Comparison of ENCODE assay signal across 24 cellular contexts in genomic region chr20:61857884-61858283, GRCh38.
DNase-seq lines count a peak whose midpoint lies in the region; ATAC-seq, FAIRE-seq and TF ChIP-seq lines count a peak whose summit lies in the region.
"Had no signal": no experiment of that assay in that cellular context is flagged by ENCODE, and none has a peak within 500 bp of the region (broad histone marks: within the 10 kb centered on the region; RNA-seq: fewer than 3 reads in every experiment).

No MANE protein-coding gene starts in this region.

- no peaks in the 10 kb centered on the region for H3K9me3 ChIP-seq in HepG2 (ENCODE audit: low read length)
- H3K9me3 ChIP-seq in right lobe of liver, result no peaks in the 10 kb centered on the region
- no peaks in the 10 kb centered on the region for H3K9me3 ChIP-seq in K562 (replicated peaks; ENCODE audit: control insufficient read depth, insufficient read depth, low read depth, low read length)
- no peaks in the 10 kb centered on the region; a peak in 1 of 4 replicates for H3K9me3 ChIP-seq in H1 (ENCODE audit: insufficient read depth in 2 of 2, low read depth in 1 of 2, low read length in 1 of 2)
- peaks cover 15% of the 10 kb centered on the region for H3K9me3 ChIP-seq in trophoblast cell (ENCODE audit: insufficient read depth, low read depth, low read length)
- H3K9me3 ChIP-seq: A549; BLaER1 treated with 17β-estradiol and CSF1 and Interleukin-3, amounts not matched to agents 10 nM and 100 nM; Caco-2 had no signal

- H2BK5ac ChIP-seq in H1 (ENCODE audit: low read depth, low read length), result 0 out of 2 replicates have a peak overlapping the region, but pooled peaks have one; percentile 23
- no peak overlapping the region for H2BK5ac ChIP-seq in trophoblast cell (ENCODE audit: low read depth, low read length, poor library complexity)

- H3K14ac ChIP-seq in H1 (ENCODE audit: insufficient read length) (no peak overlapping the region), trophoblast cell (ENCODE audit: low read length) (no peak overlapping the region)

- FAIRE-seq in HepG2 (lab: Jason Lieb, UNC) (peak; percentile 68), K562 (lab: Jason Lieb, UNC) (peak; percentile 78), H1 (lab: Jason Lieb, UNC) (no peak)
- FAIRE-seq: A549, D721Med, G401.6, GM12891, GM19239 had no signal

- H4K8ac ChIP-seq in H1 (ENCODE audit: extremely low read depth, insufficient read depth, low read length), result no peak overlapping the region
- no peak overlapping the region for H4K8ac ChIP-seq in trophoblast cell (ENCODE audit: low read depth, low read length)

- TF ChIP-seq POLR2A in HepG2 (IDR thresholded peaks at IDR 0.05; ENCODE audit: insufficient read depth in 1 of 2, low read depth in 2 of 2, low read length in 2 of 2), result no peak
- no peak for TF ChIP-seq POLR2A in right lobe of liver (IDR thresholded peaks at IDR 0.05)
- TF ChIP-seq POLR2A in K562 (conservative IDR thresholded peaks at IDR 0.05), result no peak
- TF ChIP-seq POLR2A in H1 (IDR thresholded peaks at IDR 0.05; ENCODE audit: control extremely low read depth in 1 of 2, low read depth in 2 of 2, low read length in 2 of 2), result no peak

- no peak overlapping the region for H3K4me3 Mint-ChIP-seq in activated naive CD4-positive, alpha-beta T cell treated with anti-CD3 and anti-CD28 coated beads, Interleukin-2, amount 10 ng/mL, durations not matched to agents 7 days and 5 days
- H3K4me3 Mint-ChIP-seq: B cell; CD4-positive, alpha-beta T cell; CD8-positive, alpha-beta T cell had no signal

- peaks cover 8% of the 10 kb centered on the region; the same call in 1 of the 2 replicates for H3K23me2 ChIP-seq in H1 (ENCODE audit: low read depth, low read length)

- H3K9me1 ChIP-seq in K562 (ENCODE audit: control insufficient read depth, insufficient read depth, low read length), result no peaks in the 10 kb centered on the region

- H4K91ac ChIP-seq in H1 (replicated peaks; ENCODE audit: insufficient read length, low read length) (no peak overlapping the region), trophoblast cell (ENCODE audit: low read depth, low read length) (no peak overlapping the region)

- H3K4me1 ChIP-seq in HepG2 (ENCODE audit: insufficient read depth, low read length) (no peaks in the 10 kb centered on the region), right lobe of liver (no peaks in the 10 kb centered on the region), K562 (replicated peaks in 1 of 2; ENCODE audit: control insufficient read depth in 2 of 2, insufficient read depth in 2 of 2, low read length in 2 of 2) (no peaks in the 10 kb centered on the region; a peak in 1 of 5 replicates), H1 (replicated peaks in 1 of 4; ENCODE audit: control insufficient read depth in 3 of 4, insufficient read depth in 4 of 4, low read length in 3 of 4) (no peaks in the 10 kb centered on the region), trophoblast cell (ENCODE audit: control insufficient read depth in 1 of 2, insufficient read depth in 2 of 2, low read length in 2 of 2) (no peaks in the 10 kb centered on the region)
- H3K4me1 ChIP-seq: A549, Caco-2 had no signal

- POLR2A ChIA-PET in HepG2 (lab: Yijun Ruan, JAX), result no interaction called here
- POLR2A ChIA-PET in K562 (lab: Yijun Ruan, JAX), result no interaction called here
- POLR2A ChIA-PET in H1 (lab: Charles Lee; ENCODE audit: partially characterized antibody), result interaction anchor here (0.7 kb wide), 1 partner anchor 11 kb away, joined by 3 read pairs; no protein-coding TSS in a partner anchor

- H3K27me3 ChIP-seq in HepG2 (ENCODE audit: control insufficient read depth in 1 of 2, insufficient read depth in 2 of 2, low read length in 2 of 2) (peaks cover 16 to 78% of the 10 kb centered on the region in 2 experiments), right lobe of liver (no peaks in the 10 kb centered on the region), K562 (ENCODE audit: control insufficient read depth in 2 of 2, insufficient read depth in 2 of 2, low read length in 2 of 2) (peaks cover 21 to 52% of the 10 kb centered on the region in 2 experiments; a peak in 3 of 5 replicates), H1 (replicated peaks in 1 of 4; ENCODE audit: control insufficient read depth in 3 of 4, extremely low read depth in 1 of 4, insufficient read depth in 3 of 4, low read length in 3 of 4) (no peaks in the 10 kb centered on the region), trophoblast cell (ENCODE audit: insufficient read depth, low read length) (no peaks in the 10 kb centered on the region)

- no peak overlapping the region for H2BK20ac ChIP-seq in H1 (ENCODE audit: low read length)

- intact Hi-C loops in HepG2 (cut with micrococcal nuclease; ENCODE audit: unreplicated experiment), result no loop called here
- intact Hi-C loops in right lobe of liver (cut with DNase I), result no loop called here
- intact Hi-C loops in K562 (cut with micrococcal nuclease), result no loop called here

- no peak for TF ChIP-seq EP300 in HepG2 (IDR thresholded peaks at IDR 0.05; ENCODE audit: low read depth in 2 of 2, low read length in 2 of 2)
- TF ChIP-seq EP300 in HepG2 (CRISPR knock-in tag; IDR thresholded peaks at IDR 0.05; ENCODE audit: borderline replicate concordance), result no peak
- TF ChIP-seq EP300 in K562 (IDR thresholded peaks at IDR 0.05; ENCODE audit: low read length), result no peak
- TF ChIP-seq EP300 in H1 (IDR thresholded peaks at IDR 0.05; ENCODE audit: borderline replicate concordance in 1 of 2, low read depth in 2 of 2, low read length in 2 of 2), result no peak

- H3K79me2 ChIP-seq in HepG2 (ENCODE audit: insufficient read depth, low read length), result no peaks in the 10 kb centered on the region
- no peaks in the 10 kb centered on the region for H3K79me2 ChIP-seq in K562 (ENCODE audit: control insufficient read depth, insufficient read depth, low read length)
- H3K79me2 ChIP-seq in H1 (ENCODE audit: control insufficient read depth in 1 of 2, insufficient read depth in 2 of 2, low read length in 2 of 2), result no peaks in the 10 kb centered on the region
- no peaks in the 10 kb centered on the region for H3K79me2 ChIP-seq in trophoblast cell (ENCODE audit: control insufficient read depth, insufficient read depth, low read length, poor library complexity)

- DNase-seq in HepG2 (ENCODE audit: low spot score) (no peak), right lobe of liver (no peak), K562 (ENCODE audit: extremely low read depth in 1 of 4, low spot score in 3 of 4) (no peak), H1 (ENCODE audit: low read depth in 1 of 2, low spot score in 2 of 2) (no peak), trophoblast cell (no peak), SK-N-DZ (ENCODE audit: low spot score) (no peak)
- no peak for DNase-seq in activated CD4-positive, alpha-beta T cell treated with anti-CD3 and anti-CD28 coated beads for 1 hour
- no peak for DNase-seq in activated naive CD4-positive, alpha-beta T cell treated with anti-CD3 and anti-CD28 coated beads, Interleukin-2, amount 10 ng/mL, durations not matched to agents 7 days and 5 days
- DNase-seq: AML-193; Caco-2; Calu3; CD4-positive, alpha-beta T cell; CD8-positive, alpha-beta T cell; DMS79 treated with DMSO at 0.1 percent for 48 hours; GF-D8 had no signal

- H3K4me3 ChIP-seq in HepG2 (replicated peaks in 1 of 3; ENCODE audit: insufficient read depth in 1 of 3, low read depth in 2 of 3, low read length in 3 of 3), result no peak overlapping the region
- H3K4me3 ChIP-seq in right lobe of liver, result no peak overlapping the region
- no peak overlapping the region for H3K4me3 ChIP-seq in K562
- H3K4me3 ChIP-seq in H1 (ENCODE audit: extremely low read depth in 1 of 4, insufficient read depth in 2 of 4, low read depth in 3 of 4, low read length in 4 of 4), result no peak overlapping the region
- H3K4me3 ChIP-seq in trophoblast cell (ENCODE audit: low read depth, low read length), result peak overlapping the region; percentile 62
- H3K4me3 ChIP-seq: A549; BLaER1 treated with 17β-estradiol and CSF1 and Interleukin-3, amounts not matched to agents 10 nM and 100 nM had no signal

- TF ChIP-seq CTCF in HepG2 (CRISPR knock-in tag; IDR thresholded peaks at IDR 0.05), result no peak
- no peak for TF ChIP-seq CTCF in right lobe of liver (IDR thresholded peaks at IDR 0.05)
- no peak for TF ChIP-seq CTCF in K562 (IDR thresholded peaks at IDR 0.05 in 2 of 3, conservative IDR thresholded peaks at IDR 0.05 in 1 of 3; ENCODE audit: insufficient read depth in 2 of 3, low read depth in 1 of 3, low read length in 3 of 3)
- TF ChIP-seq CTCF in H1 (IDR thresholded peaks at IDR 0.05; ENCODE audit: control extremely low read depth in 1 of 3, insufficient read depth in 1 of 3, low read depth in 1 of 3, low read length in 3 of 3), result no peak

- no peak overlapping the region for H4K5ac ChIP-seq in H1 (ENCODE audit: insufficient read length, low read depth, low read length)

- H3K18ac ChIP-seq in H1 (ENCODE audit: extremely low read depth, low read length), result no peak overlapping the region
- H3K18ac ChIP-seq in trophoblast cell (ENCODE audit: low read length), result no peak overlapping the region

- no peaks in the 10 kb centered on the region; the same call in 1 of the 2 replicates for H3K79me1 ChIP-seq in H1 (ENCODE audit: low read depth, low read length)
- no peaks in the 10 kb centered on the region for H3K79me1 ChIP-seq in trophoblast cell (ENCODE audit: low read length)

- H4K20me1 ChIP-seq in HepG2 (ENCODE audit: insufficient read depth, low read length) (no peaks in the 10 kb centered on the region), K562 (replicated peaks; ENCODE audit: control insufficient read depth, insufficient read depth, low read length) (peaks cover 12% of the 10 kb centered on the region; the same call in 1 of the 2 replicates), H1 (replicated peaks in 1 of 2; ENCODE audit: control insufficient read depth in 1 of 2, insufficient read depth in 2 of 2, low read length in 2 of 2) (peaks cover 3 to 4% of the 10 kb centered on the region in 2 experiments)

- H2BK15ac ChIP-seq in H1 (ENCODE audit: low read length), result no peak overlapping the region

- H3K4me1 Mint-ChIP-seq in activated naive CD4-positive, alpha-beta T cell treated with anti-CD3 and anti-CD28 coated beads, Interleukin-2, amount 10 ng/mL, durations not matched to agents 7 days and 5 days, result peaks cover 2% of the 10 kb centered on the region
- H3K4me1 Mint-ChIP-seq: B cell had no signal

- H3K4ac ChIP-seq in H1 (replicated peaks; ENCODE audit: insufficient read length, low read depth, low read length) (no peak overlapping the region), trophoblast cell (ENCODE audit: low read depth, low read length) (no peak overlapping the region)

- ATAC-seq in HepG2 (no peak), right lobe of liver (no peak), K562 (no peak)
- ATAC-seq: A549; CD8-positive, alpha-beta T cell had no signal

- H3K36me3 ChIP-seq in HepG2 (replicated peaks in 1 of 2; ENCODE audit: control insufficient read depth in 1 of 2, insufficient read depth in 2 of 2, low read length in 2 of 2) (no peaks in the 10 kb centered on the region), right lobe of liver (no peaks in the 10 kb centered on the region), K562 (ENCODE audit: control insufficient read depth, insufficient read depth, low read length) (no peaks in the 10 kb centered on the region), H1 (ENCODE audit: control insufficient read depth in 2 of 4, insufficient read depth in 4 of 4, low read length in 3 of 4) (no peaks in the 10 kb centered on the region), trophoblast cell (ENCODE audit: control insufficient read depth in 1 of 2, insufficient read depth in 2 of 2, low read length in 2 of 2) (no peaks in the 10 kb centered on the region)
- H3K36me3 ChIP-seq: BLaER1 treated with 17β-estradiol and CSF1 and Interleukin-3, amounts not matched to agents 10 nM and 100 nM had no signal

- H3K23ac ChIP-seq in H1 (ENCODE audit: insufficient read length) (no peak overlapping the region), trophoblast cell (ENCODE audit: low read length) (peak overlapping the region; percentile 44)

- TF ChIP-seq RAD21 in HepG2 (CRISPR knock-in tag; IDR thresholded peaks at IDR 0.05) (no peak), K562 (CRISPR knock-in tag; conservative IDR thresholded peaks at IDR 0.05 in 1 of 2, IDR thresholded peaks at IDR 0.05 in 1 of 2) (no peak), H1 (IDR thresholded peaks at IDR 0.05 in 1 of 2, conservative IDR thresholded peaks at IDR 0.05 in 1 of 2; ENCODE audit: low read depth in 2 of 2, low read length in 2 of 2) (no peak)

- H3K27me3 Mint-ChIP-seq in activated naive CD4-positive, alpha-beta T cell treated with anti-CD3 and anti-CD28 coated beads, Interleukin-2, amount 10 ng/mL, durations not matched to agents 7 days and 5 days, result no peaks in the 10 kb centered on the region
- H3K27me3 Mint-ChIP-seq: CD4-positive, alpha-beta T cell had no signal

- H3K36me3 Mint-ChIP-seq in activated naive CD4-positive, alpha-beta T cell treated with anti-CD3 and anti-CD28 coated beads, Interleukin-2, amount 10 ng/mL, durations not matched to agents 7 days and 5 days, result no peaks in the 10 kb centered on the region
- H3K36me3 Mint-ChIP-seq: CD8-positive, alpha-beta T cell had no signal

- no peak overlapping the region for H2BK12ac ChIP-seq in H1 (ENCODE audit: low read depth, low read length)
- H2BK12ac ChIP-seq in trophoblast cell (ENCODE audit: low read length), result no peak overlapping the region

- H2AFZ ChIP-seq in HepG2 (ENCODE audit: low read length) (no peak overlapping the region), K562 (ENCODE audit: low read depth, low read length) (no peak overlapping the region), H1 (ENCODE audit: low read length) (no peak overlapping the region), trophoblast cell (ENCODE audit: insufficient read depth, low read length, poor library complexity) (no peak overlapping the region)

- CTCF ChIA-PET in HepG2 (lab: Yijun Ruan, JAX; ENCODE audit: low intra/inter-chr PET ratio, low total read pairs), result no interaction called here
- CTCF ChIA-PET in K562 (lab: Yijun Ruan, JAX; ENCODE audit: low intra/inter-chr PET ratio), result no interaction called here
- CTCF ChIA-PET in H1 (lab: Charles Lee; ENCODE audit: partially characterized antibody), result no interaction called here
- CTCF ChIA-PET in activated naive CD4-positive, alpha-beta T cell treated with anti-CD3 and anti-CD28 coated beads, Interleukin-2, amount 10 ng/mL, durations not matched to agents 7 days and 5 days (lab: Charles Lee), result no interaction called here

- no peak overlapping the region for H3K27ac ChIP-seq in HepG2 (ENCODE audit: extremely low read length, insufficient read depth, low read length)
- H3K27ac ChIP-seq in right lobe of liver, result no peak overlapping the region
- H3K27ac ChIP-seq in K562 (ENCODE audit: extremely low read depth, low read depth, low read length), result no peak overlapping the region; the same call in 2 of the 3 replicates
- no peak overlapping the region for H3K27ac ChIP-seq in H1 (ENCODE audit: low read depth, low read length)
- H3K27ac ChIP-seq in trophoblast cell (ENCODE audit: low read depth, low read length), result no peak overlapping the region
- H3K27ac ChIP-seq: 22Rv1; A549; BLaER1 treated with 17β-estradiol and CSF1 and Interleukin-3, amounts not matched to agents 10 nM and 100 nM; C4-2B had no signal

- no peak overlapping the region for H3K56ac ChIP-seq in H1 (replicated peaks; ENCODE audit: insufficient read length, low read depth, low read length)

- H2AK5ac ChIP-seq in H1 (ENCODE audit: low read depth, low read length) (peak overlapping the region; percentile 90; the same call in 1 of the 2 replicates), trophoblast cell (ENCODE audit: low read length) (no peak overlapping the region)

- H3K9ac ChIP-seq in HepG2 (ENCODE audit: insufficient read depth, low read depth, low read length) (no peak overlapping the region), K562 (ENCODE audit: insufficient read depth in 1 of 2, low read depth in 2 of 2, low read length in 2 of 2) (no peak overlapping the region), H1 (replicated peaks in 1 of 4; ENCODE audit: extremely low read depth in 1 of 4, low read depth in 3 of 4, low read length in 3 of 4) (no peak overlapping the region), trophoblast cell (ENCODE audit: low read length) (no peak overlapping the region)
- H3K9ac ChIP-seq: BLaER1 treated with 17β-estradiol and CSF1 and Interleukin-3, amounts not matched to agents 10 nM and 100 nM had no signal

- BruUV-seq in HepG2 (replicated peaks; lab: Mats Ljungman, UMichigan) (no TSS peak), K562 (replicated peaks; lab: Mats Ljungman, UMichigan) (no TSS peak)

- H3K27ac Mint-ChIP-seq in activated naive CD4-positive, alpha-beta T cell treated with anti-CD3 and anti-CD28 coated beads, Interleukin-2, amount 10 ng/mL, durations not matched to agents 7 days and 5 days, result no peak overlapping the region
- H3K27ac Mint-ChIP-seq: B cell; CD4-positive, alpha-beta T cell; CD8-positive, alpha-beta T cell had no signal

- H3K4me2 ChIP-seq in HepG2 (ENCODE audit: low read depth, low read length), result no peak overlapping the region
- no peak overlapping the region for H3K4me2 ChIP-seq in K562 (ENCODE audit: insufficient read depth, low read length)
- no peak overlapping the region for H3K4me2 ChIP-seq in H1 (ENCODE audit: insufficient read depth in 1 of 2, low read depth in 2 of 2, low read length in 2 of 2)
- no peak overlapping the region for H3K4me2 ChIP-seq in trophoblast cell (ENCODE audit: low read length)
- H3K4me2 ChIP-seq: A549; BLaER1 treated with 17β-estradiol and CSF1 and Interleukin-3, amounts not matched to agents 10 nM and 100 nM had no signal

- in situ Hi-C loops in HepG2 (cut with HindIII; ENCODE audit: extremely low pct_ligation_motif_present, low pct_unique_long_range_greater_than_20kb), result no loop called here
- in situ Hi-C loops in K562 (cut with MboI), result no loop called here

- H4K12ac ChIP-seq in trophoblast cell (ENCODE audit: low read depth, low read length), result no peak overlapping the region

- H2BK120ac ChIP-seq in H1 (replicated peaks; ENCODE audit: low read depth, low read length) (no peak overlapping the region), trophoblast cell (ENCODE audit: insufficient read depth, low read length, poor library complexity) (no peak overlapping the region)

- WGBS in HepG2 (ENCODE audit: low lambda C conversion rate), result 0% methylated on average over 1 of the region's 1 CpG
- WGBS in right lobe of liver (ENCODE audit: insufficient coverage, low coverage, low lambda C conversion rate, missing lambda C conversion rate), result no CpG with 5 or more reads among the region's 1 CpG
- WGBS in K562 (ENCODE audit: insufficient coverage, low coverage, missing lambda C conversion rate), result 0% methylated on average over 1 of the region's 1 CpG
- 80% methylated on average over 1 of the region's 1 CpG; no CpG with 5 or more reads in 1 of the 2 experiments for WGBS in H1 (ENCODE audit: extremely low coverage in 1 of 2, insufficient coverage in 1 of 2, insufficient read length in 1 of 2, insufficient replicate concordance in 2 of 2, low coverage in 1 of 2, low lambda C conversion rate in 2 of 2, missing lambda C conversion rate in 1 of 2), 2 experiments
- no CpG with 5 or more reads among the region's 1 CpG for WGBS in trophoblast cell (ENCODE audit: extremely low coverage, insufficient coverage, insufficient read length)

- H3K9me3 Mint-ChIP-seq in activated naive CD4-positive, alpha-beta T cell treated with anti-CD3 and anti-CD28 coated beads, Interleukin-2, amount 10 ng/mL, durations not matched to agents 7 days and 5 days, result no peaks in the 10 kb centered on the region
- H3K9me3 Mint-ChIP-seq: CD4-positive, alpha-beta T cell; CD8-positive, alpha-beta T cell had no signal

Comparison
In these comparisons a context has a peak if more than half of its experiments do, and no peak if none do; other contexts are left out.
1. Of the 241 proteins assayed by ChIP-seq in both HepG2 and K562: peak only in HepG2: NBN and ZNF282; only in K562: none; in both: none; in neither: 234; mixed calls (peak in some experiments, not most) for 5.